Comparison of ENCODE assay signal across 25 cellular contexts in the genomic region with DNA sequence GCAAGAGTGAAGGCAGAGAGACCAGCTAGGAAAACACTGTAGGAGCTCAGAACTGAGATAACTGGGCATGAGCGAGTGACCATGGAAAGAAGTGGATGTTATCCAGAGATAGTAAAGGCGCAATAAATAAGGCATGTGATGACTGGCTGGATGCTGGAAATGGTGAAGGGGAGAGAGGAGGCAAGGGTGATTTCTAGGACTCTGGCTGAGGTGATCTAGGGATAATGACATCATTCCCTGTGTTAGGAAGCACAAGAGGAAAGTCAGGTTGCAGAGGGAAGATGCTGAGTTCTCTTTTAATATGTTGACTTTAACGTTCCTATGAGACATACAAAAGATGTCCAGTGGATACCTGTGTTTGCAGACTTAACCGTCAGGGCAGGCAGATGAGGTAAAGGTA.
DNase-seq lines count a peak whose midpoint lies in the region; ATAC-seq, FAIRE-seq and TF ChIP-seq lines count a peak whose summit lies in the region.
"Had no signal": no experiment of that assay in that cellular context is flagged by ENCODE, and none has a peak within 500 bp of the region (broad histone marks: within the 10 kb centered on the region; RNA-seq: fewer than 3 reads in every experiment).

No MANE protein-coding gene starts in this region.

- H3K23ac ChIP-seq in H1 (ENCODE audit: insufficient read length): no peak overlapping the region

- TF ChIP-seq CTCF in HEK293 (tag by site-specific recombination; IDR thresholded peaks at IDR 0.05) (no peak), GM12878 (IDR thresholded peaks at IDR 0.05 in 2 of 3, conservative IDR thresholded peaks at IDR 0.05 in 1 of 3; ENCODE audit: control insufficient read depth in 2 of 3, extremely low read depth in 1 of 3, insufficient read depth in 1 of 3, low read depth in 3 of 3, low read length in 3 of 3) (no peak), H1 (IDR thresholded peaks at IDR 0.05; ENCODE audit: control extremely low read depth in 1 of 3, insufficient read depth in 1 of 3, low read depth in 1 of 3, low read length in 3 of 3) (no peak), PC-3 (conservative IDR thresholded peaks at IDR 0.05; ENCODE audit: low read depth, low read length) (no peak)

- no peak overlapping the region for H4K8ac ChIP-seq in H1 (ENCODE audit: extremely low read depth, insufficient read depth, low read length)

- H3K27ac ChIP-seq in HEK293 (ENCODE audit: extremely low read depth, low read depth, low read length): no peak overlapping the region
- no peak overlapping the region for H3K27ac ChIP-seq in GM12878 (ENCODE audit: control insufficient read depth, insufficient read depth)
- no peak overlapping the region for H3K27ac ChIP-seq in H1 (ENCODE audit: low read depth, low read length)
- H3K27ac ChIP-seq in PC-3 (ENCODE audit: low read length): no peak overlapping the region
- H3K27ac ChIP-seq: BLaER1 had no signal

- no peak for DNase-seq in HTR-8/SVneo (ENCODE audit: insufficient read length, low spot score)
- DNase-seq in GM12878 (ENCODE audit: low read depth, low spot score): no peak
- DNase-seq in H1 (ENCODE audit: low read depth in 1 of 2, low spot score in 2 of 2): no peak
- no peak for DNase-seq in OCI-M1 (lab: John Stamatoyannopoulos, UW)
- no peak for DNase-seq in GM19240 (ENCODE audit: insufficient read length, low spot score)
- DNase-seq in NCI-H1092 (lab: John Stamatoyannopoulos, UW): no peak
- no peak for DNase-seq in PC-3
- DNase-seq: 8988T; ACHN; BE2C; C1 segment of cervical spinal cord; Calu3; CD4-positive, alpha-beta memory T cell; CD4-positive, CD25-positive, alpha-beta regulatory T cell; CD8-positive, alpha-beta memory T cell; COR-L47; DMS79 treated with DMSO at 0.1 percent for 48 hours; GF-D8 had no signal

- POLR2A ChIA-PET in HEK293 (lab: Yijun Ruan, JAX) (interaction anchor here (0.7 kb wide), 1 partner anchor 215 kb away, joined by 3 read pairs; no protein-coding TSS in a partner anchor), GM12878 (lab: Charles Lee) (no interaction called here), H1 (lab: Charles Lee; ENCODE audit: partially characterized antibody) (no interaction called here), PC-3 (lab: Charles Lee; ENCODE audit: unreplicated experiment) (no interaction called here)

- no peak overlapping the region for H2AK5ac ChIP-seq in H1 (ENCODE audit: low read depth, low read length)

- FAIRE-seq in HTR-8/SVneo (lab: Jason Lieb, UNC) (peak; percentile 54), GM12878 (lab: Jason Lieb, UNC) (peak; percentile 7), H1 (lab: Jason Lieb, UNC) (no peak)
- FAIRE-seq: A204.1, D721Med, G401.6, GM12892, GM18507 had no signal

- peak overlapping the region; percentile 44; the same call in 1 of the 2 replicates for H2BK20ac ChIP-seq in H1 (ENCODE audit: low read length)

- ATAC-seq in GM12878 (no peak), PC-3 (no peak)

- SMC1A ChIA-PET in GM12878 (lab: Charles Lee; ENCODE audit: uncharacterized antibody, unreplicated experiment): no interaction called here

- H3K27me3 ChIP-seq in GM12878 (replicated peaks in 1 of 2; ENCODE audit: control insufficient read depth in 2 of 2, insufficient read depth in 2 of 2, low read length in 1 of 2) (no peaks in the 10 kb centered on the region), H1 (replicated peaks in 1 of 4; ENCODE audit: control insufficient read depth in 3 of 4, extremely low read depth in 1 of 4, insufficient read depth in 3 of 4, low read length in 3 of 4) (no peaks in the 10 kb centered on the region), PC-3 (ENCODE audit: low read length) (no peaks in the 10 kb centered on the region)
- H3K27me3 ChIP-seq: BLaER1 had no signal

- H3K36me3 ChIP-seq in HEK293 (ENCODE audit: control insufficient read depth in 2 of 2, insufficient read depth in 1 of 2, low read length in 2 of 2): no peaks in the 10 kb centered on the region
- no peaks in the 10 kb centered on the region for H3K36me3 ChIP-seq in GM12878 (ENCODE audit: control insufficient read depth in 2 of 2, insufficient read depth in 2 of 2, low read length in 1 of 2)
- no peaks in the 10 kb centered on the region for H3K36me3 ChIP-seq in H1 (ENCODE audit: control insufficient read depth in 2 of 4, insufficient read depth in 4 of 4, low read length in 3 of 4)
- no peaks in the 10 kb centered on the region for H3K36me3 ChIP-seq in PC-3 (ENCODE audit: low read depth, low read length)
- H3K36me3 ChIP-seq: BE2C, BLaER1 had no signal

- H4K20me1 ChIP-seq in GM12878 (ENCODE audit: control insufficient read depth, insufficient read depth) (no peaks in the 10 kb centered on the region), H1 (replicated peaks in 1 of 2; ENCODE audit: control insufficient read depth in 1 of 2, insufficient read depth in 2 of 2, low read length in 2 of 2) (no peaks in the 10 kb centered on the region), PC-3 (ENCODE audit: low read length) (no peaks in the 10 kb centered on the region)
- H4K20me1 ChIP-seq: BLaER1 had no signal

- H3K4me1 ChIP-seq in HEK293 (ENCODE audit: control insufficient read depth, insufficient read depth, low read length) (no peaks in the 10 kb centered on the region), GM12878 (ENCODE audit: control insufficient read depth, insufficient read depth, low read length) (no peaks in the 10 kb centered on the region), H1 (replicated peaks in 1 of 4; ENCODE audit: control insufficient read depth in 3 of 4, insufficient read depth in 4 of 4, low read length in 3 of 4) (no peaks in the 10 kb centered on the region), PC-3 (ENCODE audit: insufficient read depth, low read length) (no peaks in the 10 kb centered on the region)
- H3K4me1 ChIP-seq: BE2C, BLaER1 had no signal

- H3F3A ChIP-seq in PC-3 (ENCODE audit: low read length, unreplicated experiment): no peaks in the 10 kb centered on the region

- no peaks in the 10 kb centered on the region for H3K79me1 ChIP-seq in H1 (ENCODE audit: low read depth, low read length)

- CTCF ChIA-PET in HEK293 (lab: Yijun Ruan, JAX): no interaction called here
- CTCF ChIA-PET in GM12878 (lab: Yijun Ruan, JAX): no interaction called here
- CTCF ChIA-PET in H1 (lab: Charles Lee; ENCODE audit: partially characterized antibody): interaction anchor here (0.8 kb wide), 1 partner anchor 79 kb away, joined by 3 read pairs; no protein-coding TSS in a partner anchor
- CTCF ChIA-PET in PC-3 (lab: Charles Lee): no interaction called here

- H2BK120ac ChIP-seq in H1 (replicated peaks; ENCODE audit: low read depth, low read length): no peak overlapping the region

- RAD21 ChIA-PET in GM12878 (lab: Charles Lee; ENCODE audit: unreplicated experiment): no interaction called here

- no peak overlapping the region for H2BK15ac ChIP-seq in H1 (ENCODE audit: low read length)

- H3K4me3 ChIP-seq in HEK293 (ENCODE audit: low read depth, low read length): no peak overlapping the region
- no peak overlapping the region for H3K4me3 ChIP-seq in GM12878
- H3K4me3 ChIP-seq in H1 (ENCODE audit: extremely low read depth in 1 of 4, insufficient read depth in 2 of 4, low read depth in 3 of 4, low read length in 4 of 4): no peak overlapping the region
- no peak overlapping the region for H3K4me3 ChIP-seq in PC-3 (ENCODE audit: low read length)
- H3K4me3 ChIP-seq: BLaER1 had no signal

- H2AFZ ChIP-seq in GM12878 (ENCODE audit: control insufficient read depth, low read depth, low read length): no peak overlapping the region
- no peak overlapping the region for H2AFZ ChIP-seq in H1 (ENCODE audit: low read length)
- no peak overlapping the region for H2AFZ ChIP-seq in PC-3 (ENCODE audit: low read length)

- in situ Hi-C loops in GM12878 (cut with MboI): no loop called here

- H3K23me2 ChIP-seq in H1 (ENCODE audit: low read depth, low read length): no peaks in the 10 kb centered on the region

- no peak overlapping the region for H3K56ac ChIP-seq in H1 (replicated peaks; ENCODE audit: insufficient read length, low read depth, low read length)

- no peak for TF ChIP-seq POLR2A in GM12878 (IDR thresholded peaks at IDR 0.05; ENCODE audit: low read depth, low read length)
- TF ChIP-seq POLR2A in H1 (IDR thresholded peaks at IDR 0.05; ENCODE audit: control extremely low read depth in 1 of 2, low read depth in 2 of 2, low read length in 2 of 2): no peak

- no peak overlapping the region for H3K9ac ChIP-seq in GM12878 (ENCODE audit: control insufficient read depth, insufficient read depth, low read length)
- no peak overlapping the region for H3K9ac ChIP-seq in H1 (replicated peaks in 1 of 4; ENCODE audit: extremely low read depth in 1 of 4, low read depth in 3 of 4, low read length in 3 of 4)
- H3K9ac ChIP-seq in PC-3 (ENCODE audit: low read length): no peak overlapping the region
- H3K9ac ChIP-seq: BLaER1 had no signal

- H3K9me2 ChIP-seq in PC-3 (replicated peaks; ENCODE audit: low read length): no peaks in the 10 kb centered on the region

- no peak overlapping the region for H3K14ac ChIP-seq in H1 (ENCODE audit: insufficient read length)

- H3K4me2 ChIP-seq in GM12878 (ENCODE audit: control insufficient read depth, insufficient read depth): no peak overlapping the region
- no peak overlapping the region for H3K4me2 ChIP-seq in H1 (ENCODE audit: insufficient read depth in 1 of 2, low read depth in 2 of 2, low read length in 2 of 2)
- H3K4me2 ChIP-seq in PC-3 (ENCODE audit: low read length): no peak overlapping the region
- H3K4me2 ChIP-seq: BLaER1 had no signal

- no TSS peak for BruUV-seq in GM12878 (replicated peaks; lab: Mats Ljungman, UMichigan)
- BruUV-seq in PC-3 (replicated peaks; lab: Mats Ljungman, UMichigan): no TSS peak

- H2BK5ac ChIP-seq in H1 (ENCODE audit: low read depth, low read length): no peak overlapping the region

- no peak overlapping the region for H3K4ac ChIP-seq in H1 (replicated peaks; ENCODE audit: insufficient read length, low read depth, low read length)

- H3K79me2 ChIP-seq in GM12878 (ENCODE audit: control insufficient read depth, insufficient read depth, low read length) (no peaks in the 10 kb centered on the region), H1 (ENCODE audit: control insufficient read depth in 1 of 2, insufficient read depth in 2 of 2, low read length in 2 of 2) (no peaks in the 10 kb centered on the region), PC-3 (ENCODE audit: low read length) (no peaks in the 10 kb centered on the region)

- WGBS in GM12878 (ENCODE audit: insufficient coverage, insufficient replicate concordance, low lambda C conversion rate, missing lambda C conversion rate): 60% methylated on average over 4 of the region's 4 CpGs
- 83% methylated on average over 4 of the region's 4 CpGs; no CpG with 5 or more reads in 1 of the 2 experiments for WGBS in H1 (ENCODE audit: extremely low coverage in 1 of 2, insufficient coverage in 1 of 2, insufficient read length in 1 of 2, insufficient replicate concordance in 2 of 2, low coverage in 1 of 2, low lambda C conversion rate in 2 of 2, missing lambda C conversion rate in 1 of 2), 2 experiments

- H4K91ac ChIP-seq in H1 (replicated peaks; ENCODE audit: insufficient read length, low read length): no peak overlapping the region

- no peak overlapping the region for H2BK12ac ChIP-seq in H1 (ENCODE audit: low read depth, low read length)

- H3K9me3 ChIP-seq in HEK293 (ENCODE audit: control insufficient read depth, insufficient read depth, low read depth, low read length) (no peaks in the 10 kb centered on the region), GM12878 (replicated peaks; ENCODE audit: control insufficient read depth, insufficient read depth, low read length) (no peaks in the 10 kb centered on the region), H1 (ENCODE audit: insufficient read depth in 2 of 2, low read depth in 1 of 2, low read length in 1 of 2) (no peaks in the 10 kb centered on the region), PC-3 (ENCODE audit: low read length) (no peaks in the 10 kb centered on the region)
- H3K9me3 ChIP-seq: BE2C, BLaER1 had no signal

- intact Hi-C loops in GM12878 (cut with micrococcal nuclease; ENCODE audit: unreplicated experiment): no loop called here
- intact Hi-C loops in PC-3 (cut with micrococcal nuclease): no loop called here

- TF ChIP-seq EP300 in GM12878 (IDR thresholded peaks at IDR 0.05; ENCODE audit: borderline replicate concordance in 1 of 2, control insufficient read depth in 1 of 2, low read depth in 2 of 2, low read length in 2 of 2) (no peak), H1 (IDR thresholded peaks at IDR 0.05; ENCODE audit: borderline replicate concordance in 1 of 2, low read depth in 2 of 2, low read length in 2 of 2) (no peak)

- no peak overlapping the region for H4K5ac ChIP-seq in H1 (ENCODE audit: insufficient read length, low read depth, low read length)

- H3K18ac ChIP-seq in H1 (ENCODE audit: extremely low read depth, low read length): no peak overlapping the region

- no peak for TF ChIP-seq RAD21 in GM12878 (IDR thresholded peaks at IDR 0.05; ENCODE audit: insufficient read depth, low read depth, low read length)
- TF ChIP-seq RAD21 in H1 (IDR thresholded peaks at IDR 0.05 in 1 of 2, conservative IDR thresholded peaks at IDR 0.05 in 1 of 2; ENCODE audit: low read depth in 2 of 2, low read length in 2 of 2): no peak
